Comparison of ENCODE assay signal across 1 cellular context in genomic region chr16:67658849-67659674, GRCh38.
TF ChIP-seq lines count a peak whose summit lies in the region.

No MANE protein-coding gene starts in this region.

TF ChIP-seq in GM12878, 131 proteins besides CTCF, POLR2A, EP300 and RAD21:
- no peak for TF ChIP-seq MYC (IDR thresholded peaks at IDR 0.05; ENCODE audit: insufficient read depth, insufficient read length, insufficient replicate concordance, low read length, severe bottlenecking)
- TF ChIP-seq ELK1 (IDR thresholded peaks at IDR 0.05; ENCODE audit: low read depth, low read length), result no peak
- TF ChIP-seq CHD4 (IDR thresholded peaks at IDR 0.05), result no peak
- no peak for TF ChIP-seq MAX (IDR thresholded peaks at IDR 0.05; ENCODE audit: low read depth, low read length)
- TF ChIP-seq YBX1 (IDR thresholded peaks at IDR 0.05), result no peak
- no peak for TF ChIP-seq ZNF687 (IDR thresholded peaks at IDR 0.05)
- TF ChIP-seq EZH2 (IDR thresholded peaks at IDR 0.05; ENCODE audit: borderline replicate concordance, control insufficient read depth, low read depth, low read length), result no peak
- TF ChIP-seq ATF3 (IDR thresholded peaks at IDR 0.05; ENCODE audit: borderline replicate concordance, extremely low read depth, low read depth, low read length), result no peak
